In genomic region chr4:159096434-159096833, GRCh38 we compare ENCODE assay signal across 1 cellular context.
TF ChIP-seq lines count a peak whose summit lies in the region.

No MANE protein-coding gene starts in this region.

TF ChIP-seq in GM23338, 12 proteins besides CTCF, POLR2A, EP300 and RAD21 (continued from another document):
- TF ChIP-seq EZH2phosphoT487 (IDR thresholded peaks at IDR 0.05; ENCODE audit: unreplicated experiment) (no peak), CREB1 (CRISPR knock-in tag; IDR thresholded peaks at IDR 0.05; ENCODE audit: low read depth) (no peak), ZNF114 (CRISPR knock-in tag; IDR thresholded peaks at IDR 0.05) (no peak), EZH2 (IDR thresholded peaks at IDR 0.05; ENCODE audit: low read depth, unreplicated experiment) (no peak)
